In genomic region chr5:131786900-131787692, GRCh38 we compare ENCODE assay signal across 20 cellular contexts. TPM values are rescaled to one million over a fixed set of nuclear protein-coding genes. Genes with fewer than 3 reads are reported as not detected.
DNase-seq lines count a peak whose midpoint lies in the region; ATAC-seq, FAIRE-seq and TF ChIP-seq lines count a peak whose summit lies in the region.
"Had no signal": no experiment of that assay in that cellular context is flagged by ENCODE, and none has a peak within 500 bp of the region (broad histone marks: within the 10 kb centered on the region; RNA-seq: fewer than 3 reads in every experiment).

No MANE protein-coding gene starts in this region.

- CTCF ChIA-PET in K562 (lab: Yijun Ruan, JAX; ENCODE audit: low intra/inter-chr PET ratio): no interaction called here

- TF ChIP-seq CTCF in K562 (IDR thresholded peaks at IDR 0.05 in 2 of 3, conservative IDR thresholded peaks at IDR 0.05 in 1 of 3; ENCODE audit: insufficient read depth in 2 of 3, low read depth in 1 of 3, low read length in 3 of 3) (no peak), right lobe of liver (IDR thresholded peaks at IDR 0.05) (no peak)

- in situ Hi-C loops in K562 (cut with MboI): no loop called here

- no peaks in the 10 kb centered on the region for H3K27me3 ChIP-seq in K562 (ENCODE audit: control insufficient read depth in 2 of 2, insufficient read depth in 2 of 2, low read length in 2 of 2)
- no peaks in the 10 kb centered on the region for H3K27me3 ChIP-seq in right lobe of liver
- no peaks in the 10 kb centered on the region for H3K27me3 ChIP-seq in small intestine (ENCODE audit: control insufficient read depth in 2 of 2, insufficient read depth in 2 of 2, low read length in 2 of 2)

- no TSS peak for BruUV-seq in K562 (replicated peaks; lab: Mats Ljungman, UMichigan)

- H2AFZ ChIP-seq in K562 (ENCODE audit: low read depth, low read length): no peak overlapping the region

- FAIRE-seq in K562 (lab: Jason Lieb, UNC) (peak; percentile 44), small intestine (lab: Jason Lieb, UNC) (no peak), GM19239 (lab: Jason Lieb, UNC) (no peak), GM12891 (lab: Jason Lieb, UNC) (no peak)
- FAIRE-seq: A204.1 had no signal

- no peaks in the 10 kb centered on the region for H3K9me3 ChIP-seq in K562 (replicated peaks; ENCODE audit: control insufficient read depth, insufficient read depth, low read depth, low read length)
- no peaks in the 10 kb centered on the region for H3K9me3 ChIP-seq in right lobe of liver
- H3K9me3 ChIP-seq in small intestine (ENCODE audit: control insufficient read depth, low read depth): no peaks in the 10 kb centered on the region
- H3K9me3 ChIP-seq: SK-N-SH had no signal

- peaks cover 42% of the 10 kb centered on the region for H4K20me1 ChIP-seq in K562 (replicated peaks; ENCODE audit: control insufficient read depth, insufficient read depth, low read length)

- no peak overlapping the region for H3K9ac ChIP-seq in K562 (ENCODE audit: insufficient read depth in 1 of 2, low read depth in 2 of 2, low read length in 2 of 2)
- H3K9ac ChIP-seq: SK-N-SH had no signal

- no peak overlapping the region; the same call in 1 of the 2 replicates for H3K4me2 ChIP-seq in K562 (ENCODE audit: insufficient read depth, low read length)
- H3K4me2 ChIP-seq: SK-N-SH had no signal

- no peak for TF ChIP-seq RAD21 in K562 (CRISPR knock-in tag; conservative IDR thresholded peaks at IDR 0.05 in 1 of 2, IDR thresholded peaks at IDR 0.05 in 1 of 2)

- 26% methylated on average over 4 of the region's 4 CpGs for WGBS in K562 (ENCODE audit: insufficient coverage, low coverage, missing lambda C conversion rate)
- 36% methylated on average over 4 of the region's 4 CpGs for WGBS in right lobe of liver (ENCODE audit: insufficient coverage, low coverage, low lambda C conversion rate, missing lambda C conversion rate)
- 25 to 60% (median 36%) methylated on average over 4 of the region's 4 CpGs for WGBS in small intestine, 3 donors

- H3K4me1 ChIP-seq in K562 (replicated peaks in 1 of 2; ENCODE audit: control insufficient read depth in 2 of 2, insufficient read depth in 2 of 2, low read length in 2 of 2) (peaks cover 12 to 25% of the 10 kb centered on the region in 2 experiments; a peak in 4 of 5 replicates), right lobe of liver (peaks cover 0 to 21% (median 0%) of the 10 kb centered on the region in 4 donors), small intestine (ENCODE audit: control insufficient read depth in 2 of 2, insufficient read depth in 1 of 2, low read depth in 1 of 2, low read length in 1 of 2) (peaks cover 3 to 5% of the 10 kb centered on the region in 2 donors)

- TF ChIP-seq EP300 in K562 (IDR thresholded peaks at IDR 0.05; ENCODE audit: low read length): no peak

- POLR2A ChIA-PET in K562 (lab: Yijun Ruan, JAX): interaction anchor here (0.5 to 1.9 kb wide), 7 partner anchors 9 to 151 kb away, joined by 3 to 9 read pairs (median 4); partner anchors contain the start of gene FNIP1

- ATAC-seq in Right ventricle myocardium inferior: peak; percentile 42
- ATAC-seq in K562: peak; percentile 57
- peak in 3 of 4 donors; percentile 38 to 60 (median 54) for ATAC-seq in right lobe of liver
- ATAC-seq: PC-3 had no signal

- H3K27ac ChIP-seq in K562 (ENCODE audit: extremely low read depth, low read depth, low read length) (no peak overlapping the region; the same call in 2 of the 3 replicates), right lobe of liver (no peak overlapping the region), small intestine (ENCODE audit: low read depth in 1 of 2, low read length in 1 of 2) (no peak overlapping the region)

- no peak for TF ChIP-seq POLR2A in K562 (conservative IDR thresholded peaks at IDR 0.05)
- no peak for TF ChIP-seq POLR2A in right lobe of liver (IDR thresholded peaks at IDR 0.05)
- no peak for TF ChIP-seq POLR2A in GM12891 (IDR thresholded peaks at IDR 0.05; ENCODE audit: low read depth, low read length)

- H3K9me1 ChIP-seq in K562 (ENCODE audit: control insufficient read depth, insufficient read depth, low read length): peaks cover 4% of the 10 kb centered on the region

- DNase-seq in Right ventricle myocardium inferior (ENCODE audit: missing footprints) (no peak), cardiac septum (ENCODE audit: low spot score) (no peak), K562 (ENCODE audit: extremely low read depth in 1 of 4, low spot score in 3 of 4) (no peak), right lobe of liver (no peak), small intestine (peak; percentile 33), AG20443 (ENCODE audit: low spot score) (no peak), GM19239 (ENCODE audit: insufficient read length, low spot score) (no peak), GM12891 (ENCODE audit: insufficient read length, low spot score) (no peak)
- DNase-seq: Calu3; CD4-positive, CD25-positive, alpha-beta regulatory T cell; GF-D8; H7; Kasumi-1; NCI-H146; NCI-H2107; NCI-H446; NCI-H748 treated with DMSO at 0.1 percent for 48 hours; PC-3; SK-N-SH had no signal

- intact Hi-C loops in Right ventricle myocardium inferior (cut with DNase I): no loop called here
- intact Hi-C loops in cardiac septum (cut with DNase I): no loop called here
- intact Hi-C loops in K562 (cut with micrococcal nuclease): no loop called here
- intact Hi-C loops in right lobe of liver (cut with DNase I): no loop called here

- H3K79me2 ChIP-seq in K562 (ENCODE audit: control insufficient read depth, insufficient read depth, low read length): peaks cover 97% of the 10 kb centered on the region

- H3K36me3 ChIP-seq in K562 (ENCODE audit: control insufficient read depth, insufficient read depth, low read length): peaks cover 18% of the 10 kb centered on the region; the same call in 1 of the 3 replicates
- H3K36me3 ChIP-seq in right lobe of liver: no peaks in the 10 kb centered on the region
- no peaks in the 10 kb centered on the region for H3K36me3 ChIP-seq in small intestine (ENCODE audit: control insufficient read depth in 2 of 2, insufficient read depth in 2 of 2, low read length in 2 of 2)

- no peak overlapping the region for H3K4me3 ChIP-seq in K562
- H3K4me3 ChIP-seq in right lobe of liver: no peak overlapping the region
- H3K4me3 ChIP-seq in small intestine (ENCODE audit: low read depth in 1 of 2, low read length in 2 of 2): no peak overlapping the region

TF ChIP-seq in K562, 482 proteins besides CTCF, POLR2A, EP300 and RAD21 (continues in another document):
- no peak for TF ChIP-seq TRIM24 (IDR thresholded peaks at IDR 0.05)
- no peak for TF ChIP-seq MXD1 (CRISPR knock-in tag; IDR thresholded peaks at IDR 0.05; ENCODE audit: borderline replicate concordance, poor library complexity, severe bottlenecking)

TF ChIP-seq in GM12891, 5 proteins besides CTCF, POLR2A, EP300 and RAD21:
- TF ChIP-seq SPI1 (IDR thresholded peaks at IDR 0.05; ENCODE audit: low read depth, low read length) (no peak), TAF1 (IDR thresholded peaks at IDR 0.05; ENCODE audit: low read depth, low read length) (no peak), POU2F2 (IDR thresholded peaks at IDR 0.05; ENCODE audit: low read depth, low read length) (no peak), POLR2AphosphoS5 (IDR thresholded peaks at IDR 0.05; ENCODE audit: low read depth, low read length) (no peak), PAX5 (IDR thresholded peaks at IDR 0.05; ENCODE audit: insufficient read depth, low read length, severe bottlenecking) (no peak)

RNA-seq across cellular contexts. Expression of gene FNIP1, which starts 9.7 kb away (rescaled TPM):
- total RNA-seq in Right ventricle myocardium inferior: 30.8 TPM
- 31.6 TPM for total RNA-seq in cardiac septum
- 66.1 and 149 TPM in 2 replicates for total RNA-seq in K562 (2011; cell fraction: chromatin; rRNA removed; ENCODE audit: low replicate concordance)
- total RNA-seq in K562 (2011; cell fraction: nucleolus; rRNA removed): 49.7 and 55.7 TPM in 2 replicates
- 73.5 and 100 TPM in 2 replicates for total RNA-seq in K562 (2011; cell fraction: nucleoplasm; rRNA removed)
- 18.4 and 19.9 TPM in 2 replicates for total RNA-seq in K562 (2014; rRNA removed)
- 22.1 and 26.4 TPM in 2 replicates for total RNA-seq in K562 (2014; rRNA removed; fragmentation: Illumina TruSeq; extraction: Trizol)
- total RNA-seq in K562 (2015; rRNA removed; fragmentation: Illumina TruSeq; extraction: Trizol): 31.1 and 32.8 TPM in 2 replicates
- 22.1 and 24.6 TPM in 2 replicates for total RNA-seq in K562 (2021)
- polyA plus RNA-seq in K562 (2011; rRNA removed): 17.9 and 19.7 TPM in 2 replicates
- 5.5 and 9.3 TPM in 2 replicates for polyA plus RNA-seq in K562 (2011; cell fraction: cytosol; rRNA removed)
- polyA plus RNA-seq in K562 (2011; cell fraction: nucleus; rRNA removed): 17.5 and 20.3 TPM in 2 replicates
- polyA plus RNA-seq in K562 (2012): 7.5 and 10.7 TPM in 2 replicates
- 10.3 and 10.7 TPM in 2 replicates for polyA plus RNA-seq in K562 (2014; fragmentation: Illumina TruSeq; extraction: Trizol)
- polyA plus RNA-seq in K562 (2014; fragmentation: Nextera tagmentation; extraction: Ambion mirVana): 1 to 10 TPM; 5.0 to 8.7 TPM
- polyA plus RNA-seq in K562 (2014; rRNA removed): 9.4 and 12.0 TPM in 2 replicates
- polyA minus RNA-seq in K562 (2011; rRNA and poly(A)+ RNA removed): 54.7 and 58.9 TPM in 2 replicates
- polyA minus RNA-seq in K562 (2011; cell fraction: cytosol; rRNA and poly(A)+ RNA removed): 16.2 and 16.4 TPM in 2 replicates
- polyA minus RNA-seq in K562 (2011; cell fraction: nucleus; rRNA and poly(A)+ RNA removed): 48.3 and 63.5 TPM in 2 replicates
- 10 to 100 TPM; 14.2 to 25.2 (median 20.9) TPM for total RNA-seq in right lobe of liver
- polyA plus RNA-seq in small intestine: 1 to 10 TPM; 4.7 to 5.9 (median 5.4) TPM
- polyA plus RNA-seq in GM12891 (2012; ENCODE audit: low read depth, missing spikeins): 5.3 TPM
